8 cellular contexts compared by ENCODE assay signal in genomic region chr12:46303039-46303666, GRCh38. TPM values are rescaled to one million over a fixed set of nuclear protein-coding genes. Genes with fewer than 3 reads are reported as not detected.
A peak's percentile ranks its signal among the peaks of the same experiment; 100 is the strongest.
DNase-seq lines count a peak whose midpoint lies in the region; ATAC-seq and TF ChIP-seq lines count a peak whose summit lies in the region.

No MANE protein-coding gene starts in this region.

- peak; percentile 54 for ATAC-seq in GM18909 (IDR thresholded peaks at IDR 0.05; ENCODE audit: poor library complexity, unreplicated experiment)
- peak in 3 of 4 donors; percentile 59 to 68 (median 62) for ATAC-seq in heart left ventricle
- no peak for ATAC-seq in HG02852 (IDR thresholded peaks at IDR 0.05; ENCODE audit: unreplicated experiment)

- TF ChIP-seq CTCF in C4-2B (conservative IDR thresholded peaks at IDR 0.05) (peak; percentile 85), heart left ventricle (IDR thresholded peaks at IDR 0.05) (peak; percentile 42 to 67 (median 54)), spleen (IDR thresholded peaks at IDR 0.05 in 8 of 11, conservative IDR thresholded peaks at IDR 0.05 in 3 of 11) (peak; percentile 34 to 82 (median 67))

- H3K27ac ChIP-seq in C4-2B = no peak overlapping the region
- no peak overlapping the region for H3K27ac ChIP-seq in heart left ventricle
- no peak overlapping the region for H3K27ac ChIP-seq in spleen

- H3K27me3 ChIP-seq in heart left ventricle (no peaks in the 10 kb centered on the region), spleen (replicated peaks in 1 of 7) (no peaks in the 10 kb centered on the region)

- H3K4me1 ChIP-seq in heart left ventricle = peaks cover 0 to 31% (median 0%) of the 10 kb centered on the region in 12 donors
- H3K4me1 ChIP-seq in spleen = peaks cover 7 to 30% (median 15%) of the 10 kb centered on the region in 6 donors

- TF ChIP-seq POLR2A in heart left ventricle (IDR thresholded peaks at IDR 0.05) = no peak
- no peak for TF ChIP-seq POLR2A in spleen (IDR thresholded peaks at IDR 0.05)

- peak; percentile 77 for DNase-seq in NCI-H69 (lab: John Stamatoyannopoulos, UW)
- peak; percentile 51 for DNase-seq in activated naive CD4-positive, alpha-beta T cell treated with Interleukin-2 at 50 U/mL for 16 hours
- no peak for DNase-seq in heart left ventricle
- no peak for DNase-seq in spleen
- DNase-seq in GOT3 (lab: John Stamatoyannopoulos, UW) = no peak

- H3K36me3 ChIP-seq in heart left ventricle = no peaks in the 10 kb centered on the region
- H3K36me3 ChIP-seq in spleen = no peaks in the 10 kb centered on the region

- WGBS in heart left ventricle, 4 donors = 85 to 94% (median 92%) methylated on average over 5 of the region's 5 CpGs
- 80 to 97% (median 94%) methylated on average over 5 of the region's 5 CpGs for whole genome bisulfite sequencing in spleen, 5 donors

- intact Hi-C loops in heart left ventricle (cut with DNase I) (loop anchor here in 5 of 10 donors (10.0 kb wide), 2 partner anchors 148 to 178 kb away; no protein-coding TSS in a partner anchor), spleen (cut with DNase I; ENCODE audit: low total_unique reads) (loop anchor here (10.0 kb wide), 2 partner anchors 148 to 178 kb away; no protein-coding TSS in a partner anchor)

- no peak overlapping the region for H3K4me3 ChIP-seq in heart left ventricle
- no peak overlapping the region for H3K4me3 ChIP-seq in spleen

- H3K9me3 ChIP-seq in heart left ventricle = peaks cover 0 to 24% (median under 1%) of the 10 kb centered on the region in 12 donors
- peaks cover 0 to 24% (median 14%) of the 10 kb centered on the region in 8 donors for H3K9me3 ChIP-seq in spleen

RNA-seq across cellular contexts. Expression of gene SLC38A1, which starts 34.3 kb away (rescaled TPM):
- total RNA-seq in heart left ventricle = 100 to 1,000 TPM in 8 of 9 donors, 10 to 100 TPM in 1; 98.4 to 248 (median 157) TPM
- polyA plus RNA-seq in heart left ventricle = 100 to 1,000 TPM in 1 of 2 donors, 10 to 100 TPM in 1; 41.5 to 250 TPM
- total RNA-seq in spleen = 100 to 1,000 TPM in 3 of 7 donors, 10 to 100 TPM in 4; 82.3 to 142 (median 94.4) TPM
- 10 to 100 TPM; 26.9 to 33.8 (median 30.7) TPM for polyA plus RNA-seq in spleen

Comparison
In these comparisons a context has a peak if more than half of its experiments do, and no peak if none do; other contexts are left out.
1. DNase-seq: peak in NCI-H69 (single experiment) and activated naive CD4-positive, alpha-beta T cell treated with Interleukin-2 at 50 U/mL for 16 hours (single experiment); none in heart left ventricle (0 of 5), spleen (single experiment) and GOT3 (single experiment).
2. Peak in every context shown above with its lines, with median percentiles within 50 percentile points of each other: CTCF ChIP-seq.